ENCODE assay signal across 2 cellular contexts in the genomic region with DNA sequence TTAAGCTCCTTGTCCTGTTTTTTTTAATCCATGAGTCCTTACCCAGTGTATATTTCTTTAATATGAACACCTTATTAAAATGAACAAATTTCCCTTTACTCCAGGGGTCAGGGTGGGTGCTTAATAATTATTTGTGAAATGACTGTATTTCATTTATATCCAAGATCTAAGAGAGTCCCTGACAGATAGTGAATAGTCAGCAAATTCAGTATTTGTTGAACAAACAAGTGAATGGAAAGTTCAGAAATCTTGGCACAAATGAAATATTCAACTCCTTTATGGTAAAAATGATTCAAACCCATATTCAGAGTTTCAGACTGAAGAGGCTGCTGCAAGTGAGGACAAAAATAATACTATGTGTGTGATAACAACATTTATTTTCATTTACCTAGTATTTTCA.
TF ChIP-seq lines count a peak whose summit lies in the region.

No MANE protein-coding gene starts in this region.

TF ChIP-seq in K562, 482 proteins besides CTCF, POLR2A, EP300 and RAD21:
- peak; percentile 32; the same call in 1 of the 2 replicates for TF ChIP-seq ZNF316 (IDR thresholded peaks at IDR 0.05)
- TF ChIP-seq, protein P1, sequence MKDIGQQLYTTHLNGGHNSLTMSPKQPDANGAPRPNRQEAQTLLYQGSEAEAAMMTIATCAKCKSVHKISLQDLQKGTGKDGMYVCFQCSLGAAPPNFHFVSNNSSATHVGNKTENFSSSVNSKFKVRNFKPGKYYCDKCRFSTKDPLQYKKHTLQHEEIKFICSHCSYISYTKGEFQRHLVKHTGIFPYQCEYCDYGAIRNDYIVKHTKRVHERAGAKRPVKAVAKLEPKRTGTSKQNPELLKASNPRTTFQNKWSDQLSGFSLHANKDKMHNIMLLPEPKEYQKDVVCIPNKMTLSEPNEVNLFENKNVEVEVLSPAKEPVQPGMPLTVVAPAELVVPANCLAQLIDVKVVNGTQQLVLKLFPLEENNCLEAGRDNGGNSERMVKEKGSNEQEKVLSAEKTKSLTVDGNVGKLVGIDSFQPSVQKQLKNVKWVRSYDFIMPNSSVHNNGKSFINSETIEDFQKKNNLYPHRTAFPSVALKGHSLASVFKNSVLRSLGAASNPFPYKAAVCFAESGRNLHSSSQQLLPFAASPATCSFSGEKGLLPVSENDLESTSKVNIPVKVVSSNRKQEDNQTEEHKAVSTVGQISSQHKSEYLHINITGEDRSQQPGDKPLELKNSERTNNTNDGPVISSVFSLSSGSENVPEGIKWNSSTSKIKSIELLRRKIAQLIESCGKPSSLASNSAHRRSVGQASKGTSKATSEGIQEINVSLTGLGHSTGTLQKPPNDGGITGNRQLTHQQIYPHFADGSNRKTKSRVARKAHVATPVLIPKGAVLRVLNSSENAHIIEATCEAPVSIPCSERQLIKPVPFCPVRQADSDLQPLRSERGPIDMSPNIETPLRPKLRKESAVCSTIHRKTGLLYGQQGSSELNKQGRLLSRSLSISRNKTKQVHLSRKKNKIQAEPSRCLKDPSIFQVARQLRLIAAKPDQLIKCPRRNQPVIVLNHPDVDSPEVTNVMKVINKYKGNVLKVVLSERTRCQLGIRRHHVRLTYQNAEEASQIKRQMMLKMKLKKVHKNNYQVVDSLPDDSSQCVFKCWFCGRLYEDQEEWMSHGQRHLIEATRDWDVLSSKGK (CRISPR knock-in tag; IDR thresholded peaks at IDR 0.05) = no peak

TF ChIP-seq in HepG2, 621 proteins besides CTCF, POLR2A, EP300 and RAD21 (continued from another document):
- TF ChIP-seq, protein P2, sequence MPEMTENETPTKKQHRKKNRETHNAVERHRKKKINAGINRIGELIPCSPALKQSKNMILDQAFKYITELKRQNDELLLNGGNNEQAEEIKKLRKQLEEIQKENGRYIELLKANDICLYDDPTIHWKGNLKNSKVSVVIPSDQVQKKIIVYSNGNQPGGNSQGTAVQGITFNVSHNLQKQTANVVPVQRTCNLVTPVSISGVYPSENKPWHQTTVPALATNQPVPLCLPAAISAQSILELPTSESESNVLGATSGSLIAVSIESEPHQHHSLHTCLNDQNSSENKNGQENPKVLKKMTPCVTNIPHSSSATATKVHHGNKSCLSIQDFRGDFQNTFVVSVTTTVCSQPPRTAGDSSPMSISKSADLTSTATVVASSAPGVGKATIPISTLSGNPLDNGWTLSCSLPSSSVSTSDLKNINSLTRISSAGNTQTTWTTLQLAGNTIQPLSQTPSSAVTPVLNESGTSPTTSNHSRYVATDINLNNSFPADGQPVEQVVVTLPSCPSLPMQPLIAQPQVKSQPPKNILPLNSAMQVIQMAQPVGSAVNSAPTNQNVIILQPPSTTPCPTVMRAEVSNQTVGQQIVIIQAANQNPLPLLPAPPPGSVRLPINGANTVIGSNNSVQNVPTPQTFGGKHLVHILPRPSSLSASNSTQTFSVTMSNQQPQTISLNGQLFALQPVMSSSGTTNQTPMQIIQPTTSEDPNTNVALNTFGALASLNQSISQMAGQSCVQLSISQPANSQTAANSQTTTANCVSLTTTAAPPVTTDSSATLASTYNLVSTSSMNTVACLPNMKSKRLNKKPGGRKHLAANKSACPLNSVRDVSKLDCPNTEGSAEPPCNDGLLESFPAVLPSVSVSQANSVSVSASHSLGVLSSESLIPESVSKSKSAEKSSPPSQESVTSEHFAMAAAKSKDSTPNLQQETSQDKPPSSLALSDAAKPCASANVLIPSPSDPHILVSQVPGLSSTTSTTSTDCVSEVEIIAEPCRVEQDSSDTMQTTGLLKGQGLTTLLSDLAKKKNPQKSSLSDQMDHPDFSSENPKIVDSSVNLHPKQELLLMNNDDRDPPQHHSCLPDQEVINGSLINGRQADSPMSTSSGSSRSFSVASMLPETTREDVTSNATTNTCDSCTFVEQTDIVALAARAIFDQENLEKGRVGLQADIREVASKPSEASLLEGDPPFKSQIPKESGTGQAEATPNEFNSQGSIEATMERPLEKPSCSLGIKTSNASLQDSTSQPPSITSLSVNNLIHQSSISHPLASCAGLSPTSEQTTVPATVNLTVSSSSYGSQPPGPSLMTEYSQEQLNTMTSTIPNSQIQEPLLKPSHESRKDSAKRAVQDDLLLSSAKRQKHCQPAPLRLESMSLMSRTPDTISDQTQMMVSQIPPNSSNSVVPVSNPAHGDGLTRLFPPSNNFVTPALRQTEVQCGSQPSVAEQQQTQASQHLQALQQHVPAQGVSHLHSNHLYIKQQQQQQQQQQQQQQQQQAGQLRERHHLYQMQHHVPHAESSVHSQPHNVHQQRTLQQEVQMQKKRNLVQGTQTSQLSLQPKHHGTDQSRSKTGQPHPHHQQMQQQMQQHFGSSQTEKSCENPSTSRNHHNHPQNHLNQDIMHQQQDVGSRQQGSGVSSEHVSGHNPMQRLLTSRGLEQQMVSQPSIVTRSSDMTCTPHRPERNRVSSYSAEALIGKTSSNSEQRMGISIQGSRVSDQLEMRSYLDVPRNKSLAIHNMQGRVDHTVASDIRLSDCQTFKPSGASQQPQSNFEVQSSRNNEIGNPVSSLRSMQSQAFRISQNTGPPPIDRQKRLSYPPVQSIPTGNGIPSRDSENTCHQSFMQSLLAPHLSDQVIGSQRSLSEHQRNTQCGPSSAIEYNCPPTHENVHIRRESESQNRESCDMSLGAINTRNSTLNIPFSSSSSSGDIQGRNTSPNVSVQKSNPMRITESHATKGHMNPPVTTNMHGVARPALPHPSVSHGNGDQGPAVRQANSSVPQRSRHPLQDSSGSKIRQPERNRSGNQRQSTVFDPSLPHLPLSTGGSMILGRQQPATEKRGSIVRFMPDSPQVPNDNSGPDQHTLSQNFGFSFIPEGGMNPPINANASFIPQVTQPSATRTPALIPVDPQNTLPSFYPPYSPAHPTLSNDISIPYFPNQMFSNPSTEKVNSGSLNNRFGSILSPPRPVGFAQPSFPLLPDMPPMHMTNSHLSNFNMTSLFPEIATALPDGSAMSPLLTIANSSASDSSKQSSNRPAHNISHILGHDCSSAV (CRISPR knock-in tag; IDR thresholded peaks at IDR 0.05; ENCODE audit: borderline replicate concordance) = no peak
- no peak for TF ChIP-seq ZBTB3 (CRISPR knock-in tag; IDR thresholded peaks at IDR 0.05; ENCODE audit: borderline replicate concordance, low read depth)
- TF ChIP-seq ZSCAN30 (CRISPR knock-in tag; IDR thresholded peaks at IDR 0.05) = no peak
- TF ChIP-seq MAFF (IDR thresholded peaks at IDR 0.05; ENCODE audit: low read depth, low read length) = peak; percentile 73
- TF ChIP-seq MAF1 (CRISPR knock-in tag; IDR thresholded peaks at IDR 0.05; ENCODE audit: borderline replicate concordance) = no peak
- no peak for TF ChIP-seq BHLHE40 (IDR thresholded peaks at IDR 0.05; ENCODE audit: low read length)
- TF ChIP-seq MAFK (conservative IDR thresholded peaks at IDR 0.05 in 1 of 2, IDR thresholded peaks at IDR 0.05 in 1 of 2; ENCODE audit: low read length in 2 of 2) = peak; percentile 77 to 86
- TF ChIP-seq, protein P3, sequence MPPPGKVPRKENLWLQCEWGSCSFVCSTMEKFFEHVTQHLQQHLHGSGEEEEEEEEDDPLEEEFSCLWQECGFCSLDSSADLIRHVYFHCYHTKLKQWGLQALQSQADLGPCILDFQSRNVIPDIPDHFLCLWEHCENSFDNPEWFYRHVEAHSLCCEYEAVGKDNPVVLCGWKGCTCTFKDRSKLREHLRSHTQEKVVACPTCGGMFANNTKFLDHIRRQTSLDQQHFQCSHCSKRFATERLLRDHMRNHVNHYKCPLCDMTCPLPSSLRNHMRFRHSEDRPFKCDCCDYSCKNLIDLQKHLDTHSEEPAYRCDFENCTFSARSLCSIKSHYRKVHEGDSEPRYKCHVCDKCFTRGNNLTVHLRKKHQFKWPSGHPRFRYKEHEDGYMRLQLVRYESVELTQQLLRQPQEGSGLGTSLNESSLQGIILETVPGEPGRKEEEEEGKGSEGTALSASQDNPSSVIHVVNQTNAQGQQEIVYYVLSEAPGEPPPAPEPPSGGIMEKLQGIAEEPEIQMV (CRISPR knock-in tag; IDR thresholded peaks at IDR 0.05; ENCODE audit: low read depth) = no peak
- TF ChIP-seq KLF13 (CRISPR knock-in tag; IDR thresholded peaks at IDR 0.05) = no peak
- TF ChIP-seq, protein P4, sequence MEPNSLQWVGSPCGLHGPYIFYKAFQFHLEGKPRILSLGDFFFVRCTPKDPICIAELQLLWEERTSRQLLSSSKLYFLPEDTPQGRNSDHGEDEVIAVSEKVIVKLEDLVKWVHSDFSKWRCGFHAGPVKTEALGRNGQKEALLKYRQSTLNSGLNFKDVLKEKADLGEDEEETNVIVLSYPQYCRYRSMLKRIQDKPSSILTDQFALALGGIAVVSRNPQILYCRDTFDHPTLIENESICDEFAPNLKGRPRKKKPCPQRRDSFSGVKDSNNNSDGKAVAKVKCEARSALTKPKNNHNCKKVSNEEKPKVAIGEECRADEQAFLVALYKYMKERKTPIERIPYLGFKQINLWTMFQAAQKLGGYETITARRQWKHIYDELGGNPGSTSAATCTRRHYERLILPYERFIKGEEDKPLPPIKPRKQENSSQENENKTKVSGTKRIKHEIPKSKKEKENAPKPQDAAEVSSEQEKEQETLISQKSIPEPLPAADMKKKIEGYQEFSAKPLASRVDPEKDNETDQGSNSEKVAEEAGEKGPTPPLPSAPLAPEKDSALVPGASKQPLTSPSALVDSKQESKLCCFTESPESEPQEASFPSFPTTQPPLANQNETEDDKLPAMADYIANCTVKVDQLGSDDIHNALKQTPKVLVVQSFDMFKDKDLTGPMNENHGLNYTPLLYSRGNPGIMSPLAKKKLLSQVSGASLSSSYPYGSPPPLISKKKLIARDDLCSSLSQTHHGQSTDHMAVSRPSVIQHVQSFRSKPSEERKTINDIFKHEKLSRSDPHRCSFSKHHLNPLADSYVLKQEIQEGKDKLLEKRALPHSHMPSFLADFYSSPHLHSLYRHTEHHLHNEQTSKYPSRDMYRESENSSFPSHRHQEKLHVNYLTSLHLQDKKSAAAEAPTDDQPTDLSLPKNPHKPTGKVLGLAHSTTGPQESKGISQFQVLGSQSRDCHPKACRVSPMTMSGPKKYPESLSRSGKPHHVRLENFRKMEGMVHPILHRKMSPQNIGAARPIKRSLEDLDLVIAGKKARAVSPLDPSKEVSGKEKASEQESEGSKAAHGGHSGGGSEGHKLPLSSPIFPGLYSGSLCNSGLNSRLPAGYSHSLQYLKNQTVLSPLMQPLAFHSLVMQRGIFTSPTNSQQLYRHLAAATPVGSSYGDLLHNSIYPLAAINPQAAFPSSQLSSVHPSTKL (CRISPR knock-in tag; IDR thresholded peaks at IDR 0.05) = no peak
- no peak for TF ChIP-seq SP140L (CRISPR knock-in tag; IDR thresholded peaks at IDR 0.05; ENCODE audit: borderline replicate concordance)
- TF ChIP-seq, protein P5, sequence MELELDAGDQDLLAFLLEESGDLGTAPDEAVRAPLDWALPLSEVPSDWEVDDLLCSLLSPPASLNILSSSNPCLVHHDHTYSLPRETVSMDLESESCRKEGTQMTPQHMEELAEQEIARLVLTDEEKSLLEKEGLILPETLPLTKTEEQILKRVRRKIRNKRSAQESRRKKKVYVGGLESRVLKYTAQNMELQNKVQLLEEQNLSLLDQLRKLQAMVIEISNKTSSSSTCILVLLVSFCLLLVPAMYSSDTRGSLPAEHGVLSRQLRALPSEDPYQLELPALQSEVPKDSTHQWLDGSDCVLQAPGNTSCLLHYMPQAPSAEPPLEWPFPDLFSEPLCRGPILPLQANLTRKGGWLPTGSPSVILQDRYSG (CRISPR knock-in tag; IDR thresholded peaks at IDR 0.05) = no peak
- no peak for TF ChIP-seq NCOA1 (CRISPR knock-in tag; IDR thresholded peaks at IDR 0.05)
- TF ChIP-seq, protein P6, sequence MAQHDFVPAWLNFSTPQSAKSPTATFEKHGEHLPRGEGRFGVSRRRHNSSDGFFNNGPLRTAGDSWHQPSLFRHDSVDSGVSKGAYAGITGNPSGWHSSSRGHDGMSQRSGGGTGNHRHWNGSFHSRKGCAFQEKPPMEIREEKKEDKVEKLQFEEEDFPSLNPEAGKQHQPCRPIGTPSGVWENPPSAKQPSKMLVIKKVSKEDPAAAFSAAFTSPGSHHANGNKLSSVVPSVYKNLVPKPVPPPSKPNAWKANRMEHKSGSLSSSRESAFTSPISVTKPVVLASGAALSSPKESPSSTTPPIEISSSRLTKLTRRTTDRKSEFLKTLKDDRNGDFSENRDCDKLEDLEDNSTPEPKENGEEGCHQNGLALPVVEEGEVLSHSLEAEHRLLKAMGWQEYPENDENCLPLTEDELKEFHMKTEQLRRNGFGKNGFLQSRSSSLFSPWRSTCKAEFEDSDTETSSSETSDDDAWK (CRISPR knock-in tag; IDR thresholded peaks at IDR 0.05) = no peak
- TF ChIP-seq, protein P7, sequence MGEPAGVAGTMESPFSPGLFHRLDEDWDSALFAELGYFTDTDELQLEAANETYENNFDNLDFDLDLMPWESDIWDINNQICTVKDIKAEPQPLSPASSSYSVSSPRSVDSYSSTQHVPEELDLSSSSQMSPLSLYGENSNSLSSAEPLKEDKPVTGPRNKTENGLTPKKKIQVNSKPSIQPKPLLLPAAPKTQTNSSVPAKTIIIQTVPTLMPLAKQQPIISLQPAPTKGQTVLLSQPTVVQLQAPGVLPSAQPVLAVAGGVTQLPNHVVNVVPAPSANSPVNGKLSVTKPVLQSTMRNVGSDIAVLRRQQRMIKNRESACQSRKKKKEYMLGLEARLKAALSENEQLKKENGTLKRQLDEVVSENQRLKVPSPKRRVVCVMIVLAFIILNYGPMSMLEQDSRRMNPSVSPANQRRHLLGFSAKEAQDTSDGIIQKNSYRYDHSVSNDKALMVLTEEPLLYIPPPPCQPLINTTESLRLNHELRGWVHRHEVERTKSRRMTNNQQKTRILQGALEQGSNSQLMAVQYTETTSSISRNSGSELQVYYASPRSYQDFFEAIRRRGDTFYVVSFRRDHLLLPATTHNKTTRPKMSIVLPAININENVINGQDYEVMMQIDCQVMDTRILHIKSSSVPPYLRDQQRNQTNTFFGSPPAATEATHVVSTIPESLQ (CRISPR knock-in tag; conservative IDR thresholded peaks at IDR 0.05) = no peak
